8 cellular contexts compared by ENCODE assay signal in the genomic region with DNA sequence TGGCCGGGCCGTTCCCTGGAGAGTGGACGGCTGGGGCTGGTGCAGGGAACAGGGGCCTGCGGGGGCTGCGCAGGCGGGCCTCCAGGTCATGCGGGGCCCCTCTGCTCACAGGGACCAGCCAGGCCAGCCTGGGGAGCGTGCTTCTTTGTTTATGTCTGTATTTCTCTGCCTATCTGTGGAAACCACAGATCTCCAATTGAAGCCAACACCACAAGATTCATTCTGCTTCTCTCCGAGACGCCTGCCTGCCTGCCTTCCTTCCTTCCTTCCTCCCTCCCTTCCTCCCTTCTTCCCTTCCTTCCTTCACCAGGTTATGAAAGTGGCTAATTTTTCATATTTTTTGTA. TPM values are rescaled to one million over a fixed set of nuclear protein-coding genes. Genes with fewer than 3 reads are reported as not detected.
DNase-seq lines count a peak whose midpoint lies in the region; ATAC-seq and TF ChIP-seq lines count a peak whose summit lies in the region.

No MANE protein-coding gene starts in this region.

- H3K4me3 Mint-ChIP-seq in chondrocyte (ENCODE audit: unreplicated experiment), result no peak overlapping the region

- H3K4me1 ChIP-seq in rectal smooth muscle tissue (ENCODE audit: control insufficient read depth, insufficient read depth, low read length), result peaks cover 11% of the 10 kb centered on the region

- H3K27me3 Mint-ChIP-seq in chondrocyte (ENCODE audit: low read depth), result no peaks in the 10 kb centered on the region

- H3K27ac Mint-ChIP-seq in chondrocyte (ENCODE audit: unreplicated experiment), result peak overlapping the region; percentile 91

- no peaks in the 10 kb centered on the region for H3K27me3 ChIP-seq in rectal smooth muscle tissue (ENCODE audit: control insufficient read depth, insufficient read depth, low read length)

- peaks cover 19% of the 10 kb centered on the region for H3K36me3 ChIP-seq in rectal smooth muscle tissue (ENCODE audit: control insufficient read depth, insufficient read depth, low read length)

- H3K4me1 Mint-ChIP-seq in chondrocyte (ENCODE audit: low read depth), result peaks cover 29% of the 10 kb centered on the region

- TF ChIP-seq CTCF in chondrocyte (IDR thresholded peaks at IDR 0.05), result no peak

- no peaks in the 10 kb centered on the region for H3K9me3 Mint-ChIP-seq in chondrocyte (ENCODE audit: low read depth)

- ATAC-seq in GM18870 (IDR thresholded peaks at IDR 0.05; ENCODE audit: unreplicated experiment), result peak; percentile 7
- ATAC-seq in HG03457 (IDR thresholded peaks at IDR 0.05; ENCODE audit: unreplicated experiment), result peak; percentile 2
- ATAC-seq in HG03108 (IDR thresholded peaks at IDR 0.05; ENCODE audit: unreplicated experiment), result no peak

- no peak overlapping the region for H3K9ac ChIP-seq in rectal smooth muscle tissue (ENCODE audit: low read length)

- H3K4me3 ChIP-seq in rectal smooth muscle tissue (ENCODE audit: low read length), result peak overlapping the region; percentile 63

- H3K36me3 Mint-ChIP-seq in chondrocyte (ENCODE audit: low read depth), result peaks cover 14% of the 10 kb centered on the region

- no peak overlapping the region for H3K27ac ChIP-seq in rectal smooth muscle tissue (ENCODE audit: low read depth, low read length)

- no peak for DNase-seq in chondrocyte (ENCODE audit: low spot score)
- no peak for DNase-seq in RKO (ENCODE audit: low spot score)
- no peak for DNase-seq in NCI-H128 (lab: John Stamatoyannopoulos, UW; ENCODE audit: unreplicated experiment)
- DNase-seq in midbrain (lab: John Stamatoyannopoulos, UW), result no peak

RNA-seq across cellular contexts. Expression of gene HMGN1, which starts 39.9 kb away (rescaled TPM):
- total RNA-seq in chondrocyte, result 218 to 266 TPM (median 230 TPM) in 3 replicates

RNA-seq across cellular contexts. Expression of gene LCA5L, which starts 56.8 kb away (rescaled TPM):
- 0.56 to 2.4 TPM (median 0.92 TPM) in 3 replicates for total RNA-seq in chondrocyte
